Comparison of ENCODE assay signal across 8 cellular contexts in the genomic region with DNA sequence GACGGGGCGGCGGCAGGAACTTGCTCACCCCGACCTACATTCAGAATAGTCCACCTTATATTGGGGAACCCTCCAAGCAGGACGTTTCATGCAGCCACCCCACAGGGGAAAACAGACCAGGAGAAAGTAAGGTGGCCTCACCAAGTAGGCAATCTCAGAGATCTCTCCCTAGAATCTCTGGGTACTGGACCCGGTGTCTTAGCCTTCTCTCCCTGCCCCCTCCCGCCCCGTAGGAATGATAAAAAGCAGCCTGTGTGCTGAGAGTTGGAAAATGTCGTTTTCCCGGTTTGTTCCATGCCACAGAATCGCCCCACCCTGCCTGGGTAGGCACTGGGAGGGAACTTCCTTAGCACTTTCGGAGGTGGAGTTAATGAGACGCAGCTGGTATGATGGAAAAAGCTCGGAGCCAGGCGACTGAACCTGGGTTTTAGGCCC. TPM values are rescaled to one million over a fixed set of nuclear protein-coding genes. Genes with fewer than 3 reads are reported as not detected.
DNase-seq lines count a peak whose midpoint lies in the region; ATAC-seq, FAIRE-seq and TF ChIP-seq lines count a peak whose summit lies in the region.

No MANE protein-coding gene starts in this region.

- no peaks in the 10 kb centered on the region for H3K36me3 Mint-ChIP-seq in neural crest cell (ENCODE audit: low read depth)

- no peak for TF ChIP-seq CTCF in A549 (IDR thresholded peaks at IDR 0.05)
- peak; percentile 2 for TF ChIP-seq CTCF in neural crest cell (conservative IDR thresholded peaks at IDR 0.05)

- H3K4me3 Mint-ChIP-seq in neural crest cell: peak overlapping the region; percentile 94

- POLR2A ChIA-PET in A549 (lab: Yijun Ruan, JAX): interaction anchor here (0.9 to 2.3 kb wide), 13 partner anchors 13 to 130 kb away, joined by 3 to 14 read pairs (median 5); no protein-coding TSS in a partner anchor

- 2% methylated on average over 15 of the region's 15 CpGs for WGBS in A549 (ENCODE audit: missing lambda C conversion rate)

- ATAC-seq in A549 (peak; percentile 30 to 60), GM18909 (IDR thresholded peaks at IDR 0.05; ENCODE audit: poor library complexity, unreplicated experiment) (peak; percentile 10)

- H3K4me2 ChIP-seq in A549: peak overlapping the region; percentile 73

- H3K27ac ChIP-seq in A549: peak overlapping the region; percentile 93 to 97

- H3K27ac Mint-ChIP-seq in neural crest cell (ENCODE audit: unreplicated experiment): peak overlapping the region; percentile 98

- H3K4me1 ChIP-seq in A549: peaks cover 40% of the 10 kb centered on the region

- DNase-seq in A549 (ENCODE audit: low read depth in 1 of 2, low spot score in 1 of 2): peak; percentile 59 to 78
- peak; percentile 74 for DNase-seq in SW480 (ENCODE audit: low spot score)
- peak; percentile 81 for DNase-seq in fibroblast of peridontal ligament (ENCODE audit: extremely low read depth)
- DNase-seq in neural crest cell (ENCODE audit: low read depth, low spot score): peak; percentile 5
- no peak for DNase-seq in stimulated activated CD4-positive, alpha-beta T cell treated with anti-CD3 and anti-CD28 coated beads, Interleukin-4, amount 100 ng/mL, for 1 hour
- DNase-seq in GM19239 (ENCODE audit: insufficient read length, low spot score): no peak
- DNase-seq in activated CD8-positive, alpha-beta memory T cell treated with anti-CD3 and anti-CD28 coated beads for 24 hours: no peak

- CTCF ChIA-PET in A549 (lab: Yijun Ruan, JAX): interaction anchor here (0.7 to 8.5 kb wide), 16 partner anchors 9 to 219 kb away, joined by 3 to 116 read pairs (median 4); no protein-coding TSS in a partner anchor

- H3K4me3 ChIP-seq in A549: peak overlapping the region; percentile 85

- TF ChIP-seq RAD21 in A549 (conservative IDR thresholded peaks at IDR 0.05 in 1 of 2, IDR thresholded peaks at IDR 0.05 in 1 of 2): no peak

- H3K9me3 Mint-ChIP-seq in neural crest cell: no peaks in the 10 kb centered on the region

- TF ChIP-seq POLR2A in A549 (IDR thresholded peaks at IDR 0.05; ENCODE audit: low read length): peak; percentile 19; the same call in 1 of the 2 replicates

- no peaks in the 10 kb centered on the region for H3K27me3 Mint-ChIP-seq in neural crest cell (ENCODE audit: low read depth)

- TF ChIP-seq EP300 in A549 (IDR thresholded peaks at IDR 0.05): no peak

- H3K4me1 Mint-ChIP-seq in neural crest cell: peaks cover 51% of the 10 kb centered on the region

- H3K9me3 ChIP-seq in A549: no peaks in the 10 kb centered on the region

- FAIRE-seq in A549 (lab: Jason Lieb, UNC) (peak; percentile 36), GM19239 (lab: Jason Lieb, UNC) (no peak)

TF ChIP-seq in A549, 52 proteins besides CTCF, POLR2A, EP300 and RAD21:
- TF ChIP-seq HOXB13 (CRISPR knock-in tag; IDR thresholded peaks at IDR 0.05; ENCODE audit: low read depth) (peak; percentile 13; the same call in 1 of the 2 replicates), HDAC2 (IDR thresholded peaks at IDR 0.05) (no peak)
TF ChIP-seq in A549: peak in this region for 1.

RNA-seq across cellular contexts. Expression of gene PTPN14, which starts 0.8 kb away (rescaled TPM):
- polyA plus RNA-seq in A549 (2011; rRNA removed): 9.9 and 10.0 TPM in 2 replicates
- polyA plus RNA-seq in A549 (2012; cell fraction: cytosol; rRNA removed): 5.7 and 7.5 TPM in 2 replicates
- 9.2 and 11.5 TPM in 2 replicates for polyA plus RNA-seq in A549 (2012; cell fraction: nucleus; rRNA removed)
- polyA plus RNA-seq in A549 (2017; fragmentation: RNase III; extraction: RNeasy Plus Mini Kit Qiagen cat#74134 plus additional on column Dnase treatment): 9.2 to 13.0 TPM (median 10.3 TPM) in 3 replicates
- polyA minus RNA-seq in A549 (2011; rRNA and poly(A)+ RNA removed): 30.7 and 38.9 TPM in 2 replicates
- total RNA-seq in neural crest cell: 21.4 and 26.4 TPM in 2 replicates

RNA-seq across cellular contexts. Expression of gene CENPF, which starts 50.8 kb away (rescaled TPM):
- polyA plus RNA-seq in A549 (2011; rRNA removed): 57.7 and 70.6 TPM in 2 replicates
- polyA plus RNA-seq in A549 (2012; cell fraction: cytosol; rRNA removed): 12.9 and 14.1 TPM in 2 replicates
- polyA plus RNA-seq in A549 (2012; cell fraction: nucleus; rRNA removed): 23.3 and 27.1 TPM in 2 replicates
- 53.0 to 56.0 TPM (median 53.5 TPM) in 3 replicates for polyA plus RNA-seq in A549 (2017; fragmentation: RNase III; extraction: RNeasy Plus Mini Kit Qiagen cat#74134 plus additional on column Dnase treatment)
- polyA minus RNA-seq in A549 (2011; rRNA and poly(A)+ RNA removed): 22.2 and 23.0 TPM in 2 replicates
- 191 and 202 TPM in 2 replicates for total RNA-seq in neural crest cell

Comparison
In these comparisons a context has a peak if more than half of its experiments do, and no peak if none do; other contexts are left out.
1. DNase-seq: peak in A549 (2 of 2), SW480 (single experiment), fibroblast of peridontal ligament (single experiment) and neural crest cell (single experiment); none in stimulated activated CD4-positive, alpha-beta T cell treated with anti-CD3 and anti-CD28 coated beads, Interleukin-4, amount 100 ng/mL, for 1 hour (single experiment), GM19239 (single experiment) and activated CD8-positive, alpha-beta memory T cell treated with anti-CD3 and anti-CD28 coated beads for 24 hours (single experiment).